ENCODE assay signal across 8 cellular contexts in genomic region chr4:121256346-121256745, GRCh38.
DNase-seq lines count a peak whose midpoint lies in the region; ATAC-seq, FAIRE-seq and TF ChIP-seq lines count a peak whose summit lies in the region.

No MANE protein-coding gene starts in this region.

- H3K4me3 ChIP-seq in left lung, result no peak overlapping the region
- no peak overlapping the region for H3K4me3 ChIP-seq in gastrocnemius medialis

- H3K4me1 ChIP-seq in left lung, result peaks cover 0 to 22% of the 10 kb centered on the region in 2 donors
- H3K4me1 ChIP-seq in gastrocnemius medialis, result no peaks in the 10 kb centered on the region

- no peak for FAIRE-seq in HTR-8/SVneo (lab: Jason Lieb, UNC)

- DNase-seq in GM03348 (ENCODE audit: low spot score) (peak; percentile 90), HTR-8/SVneo (ENCODE audit: insufficient read length, low spot score) (peak; percentile 33), left lung (no peak), NAMALWA (ENCODE audit: low spot score) (no peak), retina (no peak), gastrocnemius medialis (no peak)
- DNase-seq in activated T-helper 1 cell treated with anti-CD3 and anti-CD28 coated beads, Interleukin-12 subunit alpha, Interleukin-12 subunit beta, Interleukin-2, Interleukin-4 antibody, amounts not matched to agents 30 ng/mL and 10 ng/mL and 1 ng/mL, durations not matched to agents 14 hours and 24 hours and 36 hours (ENCODE audit: low spot score), result peak; percentile 49

- H3K36me3 ChIP-seq in left lung (no peaks in the 10 kb centered on the region), gastrocnemius medialis (no peaks in the 10 kb centered on the region)

- H3K27me3 Mint-ChIP-seq in activated T-helper 1 cell treated with anti-CD3 and anti-CD28 coated beads, Interleukin-12 subunit alpha, Interleukin-12 subunit beta, Interleukin-2, Interleukin-4 antibody, amounts not matched to agents 30 ng/mL and 10 ng/mL and 1 ng/mL, durations not matched to agents 14 hours and 24 hours and 36 hours (ENCODE audit: insufficient read depth), result no peaks in the 10 kb centered on the region

- in situ Hi-C loops in gastrocnemius medialis (cut with MboI; ENCODE audit: low sequenced_read_pairs in 4 of 4), result loop anchor here (10.0 to 25.0 kb wide), 3 partner anchors 62 to 1102 kb away; no protein-coding TSS in a partner anchor

- peaks cover 7% of the 10 kb centered on the region for H3K9me3 Mint-ChIP-seq in activated T-helper 1 cell treated with anti-CD3 and anti-CD28 coated beads, Interleukin-12 subunit alpha, Interleukin-12 subunit beta, Interleukin-2, Interleukin-4 antibody, amounts not matched to agents 30 ng/mL and 10 ng/mL and 1 ng/mL, durations not matched to agents 14 hours and 24 hours and 36 hours

- H3K4me1 Mint-ChIP-seq in activated T-helper 1 cell treated with anti-CD3 and anti-CD28 coated beads, Interleukin-12 subunit alpha, Interleukin-12 subunit beta, Interleukin-2, Interleukin-4 antibody, amounts not matched to agents 30 ng/mL and 10 ng/mL and 1 ng/mL, durations not matched to agents 14 hours and 24 hours and 36 hours (ENCODE audit: low read depth), result peaks cover 58% of the 10 kb centered on the region

- H3K36me3 Mint-ChIP-seq in activated T-helper 1 cell treated with anti-CD3 and anti-CD28 coated beads, Interleukin-12 subunit alpha, Interleukin-12 subunit beta, Interleukin-2, Interleukin-4 antibody, amounts not matched to agents 30 ng/mL and 10 ng/mL and 1 ng/mL, durations not matched to agents 14 hours and 24 hours and 36 hours (ENCODE audit: low read depth), result no peaks in the 10 kb centered on the region

- intact Hi-C loops in activated T-helper 1 cell treated with anti-CD3 and anti-CD28 coated beads, Interleukin-12 subunit alpha, Interleukin-12 subunit beta, Interleukin-2, Interleukin-4 antibody, amounts not matched to agents 30 ng/mL and 10 ng/mL and 1 ng/mL, durations not matched to agents 14 hours and 24 hours and 36 hours (cut with micrococcal nuclease), result loop anchor here (1.0 to 5.0 kb wide), 11 partner anchors 13 to 451 kb away; no protein-coding TSS in a partner anchor
- intact Hi-C loops in left lung (cut with DNase I), result loop anchor here in 1 of 2 donors (10.0 kb wide), 1 partner anchor 62 kb away; no protein-coding TSS in a partner anchor
- intact Hi-C loops in gastrocnemius medialis (cut with DNase I; ENCODE audit: low total_unique reads), result no loop called here

- H3K27me3 ChIP-seq in left lung (no peaks in the 10 kb centered on the region), gastrocnemius medialis (no peaks in the 10 kb centered on the region)

- peak; percentile 100 for ATAC-seq in GM21576 (IDR thresholded peaks at IDR 0.05; ENCODE audit: unreplicated experiment)
- peak; percentile 89 for ATAC-seq in left lung
- no peak for ATAC-seq in gastrocnemius medialis

- H3K27ac ChIP-seq in left lung (peak overlapping the region in 1 of 2 donors; percentile 55), gastrocnemius medialis (no peak overlapping the region)

- H3K4me3 Mint-ChIP-seq in activated T-helper 1 cell treated with anti-CD3 and anti-CD28 coated beads, Interleukin-12 subunit alpha, Interleukin-12 subunit beta, Interleukin-2, Interleukin-4 antibody, amounts not matched to agents 30 ng/mL and 10 ng/mL and 1 ng/mL, durations not matched to agents 14 hours and 24 hours and 36 hours, result peak overlapping the region; percentile 27

- H3K27ac Mint-ChIP-seq in activated T-helper 1 cell treated with anti-CD3 and anti-CD28 coated beads, Interleukin-12 subunit alpha, Interleukin-12 subunit beta, Interleukin-2, Interleukin-4 antibody, amounts not matched to agents 30 ng/mL and 10 ng/mL and 1 ng/mL, durations not matched to agents 14 hours and 24 hours and 36 hours, result peak overlapping the region; percentile 86

- TF ChIP-seq POLR2A in gastrocnemius medialis (IDR thresholded peaks at IDR 0.05), result no peak

- H3K9me3 ChIP-seq in left lung (no peaks in the 10 kb centered on the region), gastrocnemius medialis (no peaks in the 10 kb centered on the region)

- TF ChIP-seq CTCF in left lung (IDR thresholded peaks at IDR 0.05) (no peak), gastrocnemius medialis (IDR thresholded peaks at IDR 0.05 in 4 of 5, conservative IDR thresholded peaks at IDR 0.05 in 1 of 5) (no peak)

Comparison
In these comparisons a context has a peak if more than half of its experiments do, and no peak if none do; other contexts are left out.
1. DNase-seq: peak in GM03348 (single experiment), HTR-8/SVneo (single experiment) and activated T-helper 1 cell treated with anti-CD3 and anti-CD28 coated beads, Interleukin-12 subunit alpha, Interleukin-12 subunit beta, Interleukin-2, Interleukin-4 antibody, amounts not matched to agents 30 ng/mL and 10 ng/mL and 1 ng/mL, durations not matched to agents 14 hours and 24 hours and 36 hours (single experiment); none in left lung (0 of 2), NAMALWA (single experiment), retina (single experiment) and gastrocnemius medialis (0 of 2).
2. ATAC-seq: peak in GM21576 (single experiment) and left lung (single experiment); none in gastrocnemius medialis (0 of 2).